26 cellular contexts compared by ENCODE assay signal in genomic region chr15:33621156-33621555, GRCh38.
"Had no signal": no experiment of that assay in that cellular context is flagged by ENCODE, and none has a peak within 500 bp of the region (broad histone marks: within the 10 kb centered on the region; RNA-seq: fewer than 3 reads in every experiment).

No MANE protein-coding gene starts in this region.

- H3K36me3 ChIP-seq: neutrophil, right atrium auricular region, suprapubic skin, transverse colon, upper lobe of right lung, uterus had no signal

- H3K9me3 ChIP-seq: mucosa of descending colon, neutrophil, right atrium auricular region, suprapubic skin, transverse colon, upper lobe of right lung, uterus had no signal

- H3K4me2 ChIP-seq: smooth muscle cell had no signal

- H3K9ac ChIP-seq: parathyroid adenoma had no signal

- H2AFZ ChIP-seq: parathyroid adenoma had no signal

- H3K27me3 ChIP-seq: neutrophil, right atrium auricular region, suprapubic skin, transverse colon, upper lobe of right lung, uterus had no signal

- H3K4me3 ChIP-seq: lung, mucosa of descending colon, right atrium auricular region, smooth muscle cell, suprapubic skin, transverse colon, upper lobe of right lung, uterus had no signal

- H3K79me2 ChIP-seq: parathyroid adenoma had no signal

- DNase-seq: cortex of kidney; effector memory CD8-positive, alpha-beta T cell; foreskin melanocyte; left ventricle myocardium superior; mesenchymal stem cell; mucosa of descending colon; naive B cell; stimulated activated CD4-positive, alpha-beta T cell treated with anti-CD3 and anti-CD28 coated beads, Interleukin-12 subunit alpha, Interleukin-12 subunit beta, amount 100 ng/mL, for 4 hours; stimulated activated CD4-positive, alpha-beta T cell treated with anti-CD3 and anti-CD28 coated beads, Interleukin-1b, Interleukin-23, amount 100 ng/mL, for 48 hours; stimulated activated CD4-positive, alpha-beta T cell treated with anti-CD3 and anti-CD28 coated beads, Interleukin-4, amount 100 ng/mL, for 1 hour; stimulated activated CD8-positive, alpha-beta memory T cell treated with anti-CD3 and anti-CD28 coated beads, Interleukin-4, amount 100 ng/mL, for 48 hours; stimulated activated naive CD4-positive, alpha-beta T cell; stimulated activated naive CD8-positive, alpha-beta T cell treated with anti-CD3 and anti-CD28 coated beads, Interleukin-15, amount 100 ng/mL, for 72 hours; transverse colon; upper lobe of right lung; uterus had no signal

- H3K27ac ChIP-seq: epithelial cell of prostate, neutrophil, parathyroid adenoma, right atrium auricular region, suprapubic skin, transverse colon, upper lobe of right lung, uterus had no signal

- ATAC-seq: effector memory CD8-positive, alpha-beta T cell; esophagus mucosa; left ventricle myocardium superior; mucosa of descending colon; natural killer cell treated with Interleukin-12 subunit alpha and Interleukin-12 subunit beta and Interleukin-15 and Interleukin-18, amount 100 ng/mL, for 72 hours; sciatic nerve; stimulated activated naive CD8-positive, alpha-beta T cell treated with anti-CD3 and anti-CD28 coated beads, Interleukin-15, amount 100 ng/mL, for 72 hours; upper lobe of right lung had no signal

- H3K4me1 ChIP-seq: parathyroid adenoma, right atrium auricular region, suprapubic skin, transverse colon, upper lobe of right lung, uterus had no signal
